34 cellular contexts compared by ENCODE assay signal in the genomic region with DNA sequence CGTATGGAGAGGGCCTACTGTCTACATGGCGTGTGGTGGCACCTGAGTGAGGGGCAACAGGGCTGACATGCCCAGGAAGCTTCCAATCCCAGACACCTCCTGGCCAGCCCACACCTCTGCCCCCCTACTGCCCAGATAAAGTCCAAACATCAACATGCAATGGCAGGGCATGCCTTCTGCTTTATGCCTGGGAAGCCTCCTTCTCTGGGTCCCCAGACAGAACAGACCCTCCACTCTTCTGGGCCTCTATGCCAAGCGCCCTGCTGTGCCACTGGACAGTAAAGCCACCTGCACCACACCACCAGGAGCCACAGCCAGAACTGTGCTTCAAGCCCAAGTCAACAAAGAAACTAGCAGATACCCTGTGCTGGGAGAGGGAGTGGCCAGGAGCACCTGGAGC. TPM values are rescaled to one million over a fixed set of nuclear protein-coding genes. Genes with fewer than 3 reads are reported as not detected.
"Had no signal": no experiment of that assay in that cellular context is flagged by ENCODE, and none has a peak within 500 bp of the region (broad histone marks: within the 10 kb centered on the region; RNA-seq: fewer than 3 reads in every experiment).

No MANE protein-coding gene starts in this region.

- H3K27me3 ChIP-seq: cardiac muscle cell, SJSA1 had no signal

- H3K9me2 ChIP-seq: SK-N-SH had no signal

- H3K36me3 Mint-ChIP-seq: activated naive CD4-positive, alpha-beta T cell treated with anti-CD3 and anti-CD28 coated beads, Interleukin-2, amount 10 ng/mL, durations not matched to agents 7 days and 5 days; activated naive CD8-positive, alpha-beta T cell had no signal

- H3K9ac ChIP-seq: SK-N-SH had no signal

- H3K4me2 ChIP-seq: SK-N-SH had no signal

- H3K9me3 Mint-ChIP-seq: activated CD4-positive, alpha-beta T cell treated with anti-CD3 and anti-CD28 coated beads, Interleukin-2, amount 10 ng/mL, durations not matched to agents 24 days and 14 days; activated CD8-positive, alpha-beta T cell treated with anti-CD3 and anti-CD28 coated beads for 36 hours; activated naive CD4-positive, alpha-beta T cell treated with anti-CD3 and anti-CD28 coated beads, Interleukin-2, amount 10 ng/mL, durations not matched to agents 7 days and 5 days; activated naive CD8-positive, alpha-beta T cell treated with anti-CD3 and anti-CD28 coated beads, Interleukin-2, amount 50 U/mL, for 24 hours; activated T-cell treated with anti-CD3 and anti-CD28 coated beads, Interleukin-2, amount 50 U/mL, for 4 hours; activated T-helper 1 cell treated with anti-CD3 and anti-CD28 coated beads, Interleukin-12 subunit alpha, Interleukin-12 subunit beta, Interleukin-2, Interleukin-4 antibody, amounts not matched to agents 30 ng/mL and 10 ng/mL and 1 ng/mL, durations not matched to agents 14 hours and 24 hours and 36 hours; T-helper 1 cell treated with Interleukin-12 subunit alpha and Interleukin-12 subunit beta and Interleukin-4 antibody, amounts not matched to agents 30 μg/mL and 1 μg/mL, for 36 hours; T-helper 2 cell treated with Interferon-gamma antibody and Interleukin-4, amounts not matched to agents 5 μg/mL and 100 μg/mL, for 36 hours had no signal

- H3K27ac Mint-ChIP-seq: activated CD4-positive, alpha-beta T cell treated with anti-CD3 and anti-CD28 coated beads, Interleukin-2, amount 10 ng/mL, durations not matched to agents 24 days and 14 days; activated CD8-positive, alpha-beta T cell treated with anti-CD3 and anti-CD28 coated beads for 36 hours; activated naive CD4-positive, alpha-beta T cell treated with anti-CD3 and anti-CD28 coated beads, Interleukin-2, amount 10 ng/mL, durations not matched to agents 7 days and 5 days; activated naive CD8-positive, alpha-beta T cell; activated naive CD8-positive, alpha-beta T cell treated with anti-CD3 and anti-CD28 coated beads, Interleukin-2, amount 50 U/mL, for 24 hours; activated T-helper 1 cell treated with anti-CD3 and anti-CD28 coated beads, Interleukin-12 subunit alpha, Interleukin-12 subunit beta, Interleukin-2, Interleukin-4 antibody, amounts not matched to agents 30 ng/mL and 10 ng/mL and 1 ng/mL, durations not matched to agents 14 hours and 24 hours and 36 hours; T-helper 1 cell treated with Interleukin-12 subunit alpha and Interleukin-12 subunit beta and Interleukin-4 antibody, amounts not matched to agents 30 μg/mL and 1 μg/mL, for 36 hours; T-helper 2 cell treated with Interferon-gamma antibody and Interleukin-4, amounts not matched to agents 5 μg/mL and 100 μg/mL, for 36 hours had no signal

- H3K4me3 ChIP-seq: cardiac muscle cell, K562, SJSA1 had no signal

- H3K4me3 Mint-ChIP-seq: activated CD4-positive, alpha-beta T cell treated with anti-CD3 and anti-CD28 coated beads, Interleukin-2, amount 10 ng/mL, durations not matched to agents 24 days and 14 days; activated CD8-positive, alpha-beta T cell treated with anti-CD3 and anti-CD28 coated beads for 36 hours; activated naive CD4-positive, alpha-beta T cell treated with anti-CD3 and anti-CD28 coated beads, Interleukin-2, amount 10 ng/mL, durations not matched to agents 7 days and 5 days; activated naive CD8-positive, alpha-beta T cell; activated naive CD8-positive, alpha-beta T cell treated with anti-CD3 and anti-CD28 coated beads, Interleukin-2, amount 50 U/mL, for 24 hours; activated T-cell treated with anti-CD3 and anti-CD28 coated beads, Interleukin-2, amount 50 U/mL, for 4 hours; activated T-helper 1 cell treated with anti-CD3 and anti-CD28 coated beads, Interleukin-12 subunit alpha, Interleukin-12 subunit beta, Interleukin-2, Interleukin-4 antibody, amounts not matched to agents 30 ng/mL and 10 ng/mL and 1 ng/mL, durations not matched to agents 14 hours and 24 hours and 36 hours; T-helper 1 cell treated with Interleukin-12 subunit alpha and Interleukin-12 subunit beta and Interleukin-4 antibody, amounts not matched to agents 30 μg/mL and 1 μg/mL, for 36 hours; T-helper 2 cell treated with Interferon-gamma antibody and Interleukin-4, amounts not matched to agents 5 μg/mL and 100 μg/mL, for 36 hours had no signal

- H3K9me3 ChIP-seq: SJSA1, SK-N-SH had no signal

- DNase-seq: activated CD4-positive, alpha-beta T cell treated with anti-CD3 and anti-CD28 coated beads, Interleukin-2, amount 10 ng/mL, durations not matched to agents 24 days and 14 days; activated CD4-positive, alpha-beta T cell treated with anti-CD3 and anti-CD28 coated beads, Interleukin-2, amount 50 U/mL, for 4 hours; activated CD8-positive, alpha-beta T cell treated with anti-CD3 and anti-CD28 coated beads for 36 hours; activated naive CD4-positive, alpha-beta T cell treated with anti-CD3 and anti-CD28 coated beads, Interleukin-2, amount 10 ng/mL, durations not matched to agents 7 days and 5 days; activated naive CD8-positive, alpha-beta T cell treated with anti-CD3 and anti-CD28 coated beads, Interleukin-2, amount 50 U/mL, for 24 hours; activated T-cell treated with anti-CD3 and anti-CD28 coated beads for 4 hours; activated T-cell treated with anti-CD3 and anti-CD28 coated beads, Interleukin-2, amount 50 U/mL, for 4 hours; anterior cingulate cortex; Karpas-422; MV-4-11; NCI-H1092; NCI-H146; NCI-H187; NCI-H2029 treated with DMSO at 0.1 percent for 48 hours; NCI-H2107; NCI-H2171; NCI-H2227 treated with DMSO at 0.1 percent for 48 hours; NCI-H446; NCI-H510A treated with DMSO at 0.1 percent for 48 hours; NCI-H526 treated with DMSO at 0.1 percent for 48 hours; NCI-H774; SHP77 treated with DMSO at 0.1 percent for 48 hours; SK-N-SH had no signal

- ATAC-seq: activated CD8-positive, alpha-beta T cell treated with anti-CD3 and anti-CD28 coated beads for 36 hours; activated naive CD8-positive, alpha-beta T cell treated with anti-CD3 and anti-CD28 coated beads, Interleukin-2, amount 50 U/mL, for 24 hours; K562; Panc1 had no signal

- H3K4me1 Mint-ChIP-seq: activated CD4-positive, alpha-beta T cell treated with anti-CD3 and anti-CD28 coated beads, Interleukin-2, amount 10 ng/mL, durations not matched to agents 24 days and 14 days; activated naive CD4-positive, alpha-beta T cell treated with anti-CD3 and anti-CD28 coated beads, Interleukin-2, amount 10 ng/mL, durations not matched to agents 7 days and 5 days; activated naive CD8-positive, alpha-beta T cell treated with anti-CD3 and anti-CD28 coated beads, Interleukin-2, amount 50 U/mL, for 24 hours had no signal

- H3K36me3 ChIP-seq: cardiac muscle cell, SJSA1 had no signal

- H3K27me3 Mint-ChIP-seq: activated CD8-positive, alpha-beta T cell treated with anti-CD3 and anti-CD28 coated beads for 36 hours; activated naive CD8-positive, alpha-beta T cell; activated naive CD8-positive, alpha-beta T cell treated with anti-CD3 and anti-CD28 coated beads, Interleukin-2, amount 50 U/mL, for 24 hours had no signal

- H3K27ac ChIP-seq: cardiac muscle cell, SJSA1 had no signal

- H3K4me1 ChIP-seq: SJSA1 had no signal

RNA-seq across cellular contexts. Expression of gene TMEM72, which starts 12.5 kb away (rescaled TPM):
- total RNA-seq: activated CD4-positive, alpha-beta T cell treated with anti-CD3 and anti-CD28 coated beads, Interleukin-2, amount 10 ng/mL, durations not matched to agents 24 days and 14 days; activated CD8-positive, alpha-beta memory T cell treated with anti-CD3 and anti-CD28 coated beads for 36 hours; activated CD8-positive, alpha-beta T cell treated with anti-CD3 and anti-CD28 coated beads for 36 hours; activated T-cell treated with anti-CD3 and anti-CD28 coated beads, Interleukin-2, amount 50 U/mL, for 4 hours; activated T-helper 1 cell treated with anti-CD3 and anti-CD28 coated beads, Interleukin-12 subunit alpha, Interleukin-12 subunit beta, Interleukin-2, Interleukin-4 antibody, amounts not matched to agents 30 ng/mL and 10 ng/mL and 1 ng/mL, durations not matched to agents 14 hours and 24 hours and 36 hours; K562; MCF 10A; RPMI7951; SJSA1 had no signal
- polyA plus RNA-seq: K562, SK-N-SH had no signal

RNA-seq across cellular contexts. Expression of gene RASSF4, which starts 36.0 kb away (rescaled TPM):
- total RNA-seq: MCF 10A had no signal
